In the genomic region with DNA sequence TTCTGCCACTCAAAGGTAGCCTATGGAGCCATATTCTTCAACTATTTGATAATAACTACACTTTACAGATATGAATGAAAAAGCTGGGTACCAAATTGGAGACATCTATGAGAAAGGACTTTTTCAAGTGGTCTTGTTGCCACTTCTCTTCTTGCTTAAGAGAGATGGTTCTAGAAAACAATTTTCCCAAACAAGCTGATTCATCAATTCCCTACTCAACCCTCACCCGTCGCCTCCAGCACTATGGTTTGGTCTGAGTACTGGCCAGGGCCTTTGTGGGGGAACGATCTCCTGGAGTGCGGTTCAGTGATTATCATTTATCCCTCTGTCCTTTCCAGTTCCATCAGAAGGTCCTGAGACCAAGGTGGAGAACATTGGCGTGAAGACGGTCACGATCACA, we compare ENCODE assay signal across 26 cellular contexts. TPM values are rescaled to one million over a fixed set of nuclear protein-coding genes. Genes with fewer than 3 reads are reported as not detected.
DNase-seq lines count a peak whose midpoint lies in the region; ATAC-seq, FAIRE-seq and TF ChIP-seq lines count a peak whose summit lies in the region.
"Had no signal": no experiment of that assay in that cellular context is flagged by ENCODE, and none has a peak within 500 bp of the region (broad histone marks: within the 10 kb centered on the region; RNA-seq: fewer than 3 reads in every experiment).

No MANE protein-coding gene starts in this region.

- H3K9me3 ChIP-seq in HepG2 (ENCODE audit: low read length) (no peaks in the 10 kb centered on the region), right lobe of liver (no peaks in the 10 kb centered on the region), K562 (replicated peaks; ENCODE audit: control insufficient read depth, insufficient read depth, low read depth, low read length) (no peaks in the 10 kb centered on the region), left ventricle myocardium inferior (replicated peaks) (no peaks in the 10 kb centered on the region)
- H3K9me3 ChIP-seq: BE2C, BLaER1 had no signal

- H3K4me3 ChIP-seq in HepG2 (replicated peaks in 1 of 3; ENCODE audit: insufficient read depth in 1 of 3, low read depth in 2 of 3, low read length in 3 of 3) (no peak overlapping the region), right lobe of liver (no peak overlapping the region), K562 (no peak overlapping the region), left ventricle myocardium inferior (no peak overlapping the region)
- H3K4me3 ChIP-seq: BLaER1, GM12878 had no signal

- TF ChIP-seq POLR2A in HepG2 (IDR thresholded peaks at IDR 0.05; ENCODE audit: insufficient read depth in 1 of 2, low read depth in 2 of 2, low read length in 2 of 2) (no peak), right lobe of liver (IDR thresholded peaks at IDR 0.05) (no peak), K562 (conservative IDR thresholded peaks at IDR 0.05) (no peak)

- 81% methylated on average over 7 of the region's 7 CpGs for WGBS in HepG2 (ENCODE audit: low lambda C conversion rate)
- 96% methylated on average over 7 of the region's 7 CpGs for WGBS in right lobe of liver (ENCODE audit: insufficient coverage, low coverage, low lambda C conversion rate, missing lambda C conversion rate)
- 3% methylated on average over 7 of the region's 7 CpGs for whole genome bisulfite sequencing in K562 (ENCODE audit: insufficient coverage, low coverage, missing lambda C conversion rate)

- H3K9ac ChIP-seq in HepG2 (ENCODE audit: insufficient read depth, low read depth, low read length) (no peak overlapping the region), K562 (ENCODE audit: insufficient read depth in 1 of 2, low read depth in 2 of 2, low read length in 2 of 2) (no peak overlapping the region)
- H3K9ac ChIP-seq: BLaER1 had no signal

- no peaks in the 10 kb centered on the region for H3K36me3 ChIP-seq in HepG2 (replicated peaks in 1 of 2; ENCODE audit: control insufficient read depth in 1 of 2, insufficient read depth in 2 of 2, low read length in 2 of 2)
- no peaks in the 10 kb centered on the region for H3K36me3 ChIP-seq in right lobe of liver
- H3K36me3 ChIP-seq in K562 (ENCODE audit: control insufficient read depth, insufficient read depth, low read length): no peaks in the 10 kb centered on the region
- no peaks in the 10 kb centered on the region for H3K36me3 ChIP-seq in left ventricle myocardium inferior
- H3K36me3 ChIP-seq: BE2C, BLaER1 had no signal

- in situ Hi-C loops in HepG2 (cut with HindIII; ENCODE audit: extremely low pct_ligation_motif_present, low pct_unique_long_range_greater_than_20kb) (no loop called here), K562 (cut with MboI) (no loop called here)

- H3K4me1 ChIP-seq in HepG2 (ENCODE audit: insufficient read depth, low read length): peaks cover 7% of the 10 kb centered on the region
- no peaks in the 10 kb centered on the region for H3K4me1 ChIP-seq in right lobe of liver
- no peaks in the 10 kb centered on the region for H3K4me1 ChIP-seq in K562 (replicated peaks in 1 of 2; ENCODE audit: control insufficient read depth in 2 of 2, insufficient read depth in 2 of 2, low read length in 2 of 2)
- no peaks in the 10 kb centered on the region for H3K4me1 ChIP-seq in left ventricle myocardium inferior
- H3K4me1 ChIP-seq: BE2C had no signal

- no peak overlapping the region for H3K27ac ChIP-seq in HepG2 (ENCODE audit: extremely low read length, insufficient read depth, low read length)
- no peak overlapping the region for H3K27ac ChIP-seq in right lobe of liver
- no peak overlapping the region for H3K27ac ChIP-seq in K562 (ENCODE audit: extremely low read depth, low read depth, low read length)
- no peak overlapping the region for H3K27ac ChIP-seq in left ventricle myocardium inferior (replicated peaks)
- H3K27ac ChIP-seq: 22Rv1, BLaER1 had no signal

- BruUV-seq in HepG2 (replicated peaks; lab: Mats Ljungman, UMichigan): no TSS peak
- no TSS peak for BruUV-seq in K562 (replicated peaks; lab: Mats Ljungman, UMichigan)

- TF ChIP-seq CTCF in HepG2 (CRISPR knock-in tag; IDR thresholded peaks at IDR 0.05) (no peak), right lobe of liver (IDR thresholded peaks at IDR 0.05) (no peak), K562 (IDR thresholded peaks at IDR 0.05 in 2 of 3, conservative IDR thresholded peaks at IDR 0.05 in 1 of 3; ENCODE audit: insufficient read depth in 2 of 3, low read depth in 1 of 3, low read length in 3 of 3) (no peak), left ventricle myocardium inferior (IDR thresholded peaks at IDR 0.05; ENCODE audit: borderline replicate concordance) (no peak)

- H4K20me1 ChIP-seq in HepG2 (ENCODE audit: insufficient read depth, low read length) (no peaks in the 10 kb centered on the region), K562 (replicated peaks; ENCODE audit: control insufficient read depth, insufficient read depth, low read length) (no peaks in the 10 kb centered on the region)
- H4K20me1 ChIP-seq: BLaER1 had no signal

- CTCF ChIA-PET in HepG2 (lab: Yijun Ruan, JAX; ENCODE audit: low intra/inter-chr PET ratio, low total read pairs) (no interaction called here), K562 (lab: Yijun Ruan, JAX; ENCODE audit: low intra/inter-chr PET ratio) (no interaction called here)

- H3K4me2 ChIP-seq in HepG2 (ENCODE audit: low read depth, low read length) (no peak overlapping the region), K562 (ENCODE audit: insufficient read depth, low read length) (no peak overlapping the region)
- H3K4me2 ChIP-seq: BLaER1 had no signal

- H3K27me3 ChIP-seq in HepG2 (ENCODE audit: control insufficient read depth in 1 of 2, insufficient read depth in 2 of 2, low read length in 2 of 2) (0 out of 5 replicates have a peak, but pooled peaks cover 0 to 6% of the 10 kb centered on the region in 2 experiments), right lobe of liver (no peaks in the 10 kb centered on the region), K562 (ENCODE audit: control insufficient read depth in 2 of 2, insufficient read depth in 2 of 2, low read length in 2 of 2) (peaks cover 3 to 35% of the 10 kb centered on the region in 2 experiments; a peak in 3 of 5 replicates), left ventricle myocardium inferior (ENCODE audit: low read depth) (no peaks in the 10 kb centered on the region)
- H3K27me3 ChIP-seq: BE2C, BLaER1 had no signal

- intact Hi-C loops in HepG2 (cut with micrococcal nuclease; ENCODE audit: unreplicated experiment): no loop called here
- intact Hi-C loops in right lobe of liver (cut with DNase I): no loop called here
- intact Hi-C loops in K562 (cut with micrococcal nuclease): no loop called here
- intact Hi-C loops in left ventricle myocardium inferior (cut with micrococcal nuclease): no loop called here

- DNase-seq in HepG2 (ENCODE audit: low spot score): no peak
- DNase-seq in right lobe of liver: no peak
- no peak for DNase-seq in K562 (ENCODE audit: extremely low read depth in 1 of 4, low spot score in 3 of 4)
- no peak for DNase-seq in left ventricle myocardium inferior
- DNase-seq: ACHN; BE2C; C1 segment of cervical spinal cord; CD4-positive, alpha-beta memory T cell; CD4-positive, CD25-positive, alpha-beta regulatory T cell; CD8-positive, alpha-beta memory T cell; COR-L47; DMS 273 treated with DMSO at 0.1 percent for 48 hours; DMS153; DMS53; DMS79; DND-41; EL; GDM1 had no signal

- H3K9me1 ChIP-seq in K562 (ENCODE audit: control insufficient read depth, insufficient read depth, low read length): no peaks in the 10 kb centered on the region

- ATAC-seq in HepG2 (no peak), right lobe of liver (no peak), K562 (no peak), GM18867 (IDR thresholded peaks at IDR 0.05; ENCODE audit: unreplicated experiment) (no peak)
- ATAC-seq: GM12878 had no signal

- POLR2A ChIA-PET in HepG2 (lab: Yijun Ruan, JAX): no interaction called here
- POLR2A ChIA-PET in K562 (lab: Yijun Ruan, JAX): interaction anchor here (0.6 to 1.2 kb wide), 2 partner anchors 15 to 66 kb away, joined by 3 read pairs; no protein-coding TSS in a partner anchor

- TF ChIP-seq RAD21 in HepG2 (CRISPR knock-in tag; IDR thresholded peaks at IDR 0.05) (no peak), K562 (CRISPR knock-in tag; conservative IDR thresholded peaks at IDR 0.05 in 1 of 2, IDR thresholded peaks at IDR 0.05 in 1 of 2) (no peak)

- TF ChIP-seq EP300 in HepG2 (IDR thresholded peaks at IDR 0.05; ENCODE audit: low read depth in 2 of 2, low read length in 2 of 2) (no peak), HepG2 (CRISPR knock-in tag; IDR thresholded peaks at IDR 0.05; ENCODE audit: borderline replicate concordance) (no peak), K562 (IDR thresholded peaks at IDR 0.05; ENCODE audit: low read length) (no peak)

- H2AFZ ChIP-seq in HepG2 (ENCODE audit: low read length) (no peak overlapping the region), K562 (ENCODE audit: low read depth, low read length) (no peak overlapping the region)

- H3K79me2 ChIP-seq in HepG2 (ENCODE audit: insufficient read depth, low read length) (no peaks in the 10 kb centered on the region), K562 (ENCODE audit: control insufficient read depth, insufficient read depth, low read length) (no peaks in the 10 kb centered on the region)

- no peak for FAIRE-seq in HepG2 (lab: Jason Lieb, UNC)
- no peak for FAIRE-seq in K562 (lab: Jason Lieb, UNC)
- FAIRE-seq: GM12878, GM12892, GM18507, GM19239 had no signal

RNA-seq across cellular contexts. Expression of a gene that starts 56.8 kb away (rescaled TPM):
- total RNA-seq in HepG2 (2016; rRNA removed; fragmentation: Illumina TruSeq; extraction: Trizol) (not detected in 2 replicates), right lobe of liver (not detected), K562 (2014; rRNA removed) (not detected in 2 replicates), K562 (2014; rRNA removed; fragmentation: Illumina TruSeq; extraction: Trizol) (not detected in 2 replicates), K562 (2015; rRNA removed; fragmentation: Illumina TruSeq; extraction: Trizol) (not detected in 2 replicates), K562 (2021) (not detected in 2 replicates), left ventricle myocardium inferior (0.27 TPM)
- not detected in 2 replicates for total RNA-seq in HepG2 (2016; cell fraction: cytosol; rRNA removed; fragmentation: Illumina TruSeq; extraction: Trizol; ENCODE audit: low read depth)
- total RNA-seq in HepG2 (2016; cell fraction: insoluble cytoplasmic fraction; rRNA removed; fragmentation: Illumina TruSeq; extraction: Trizol): 0.06 and 0.07 TPM in 2 replicates
- total RNA-seq in HepG2 (2016; cell fraction: membrane; rRNA removed; fragmentation: Illumina TruSeq; extraction: Trizol): not detected in 2 replicates
- not detected in 2 replicates for total RNA-seq in HepG2 (2016; cell fraction: nucleus; rRNA removed; fragmentation: Illumina TruSeq; extraction: Trizol)
- polyA plus RNA-seq in HepG2 (2011; rRNA removed) (0.05 TPM in 1 of 2 replicates, not detected in the other), K562 (2011; rRNA removed) (not detected in 2 replicates), K562 (2014; fragmentation: Illumina TruSeq; extraction: Trizol) (not detected in 2 replicates), K562 (2014; fragmentation: Nextera tagmentation; extraction: Ambion mirVana) (not detected), K562 (2014; rRNA removed) (not detected in 2 replicates)
- polyA plus RNA-seq in HepG2 (2011; cell fraction: cytosol; rRNA removed): 0.06 TPM in 1 of 2 replicates, not detected in the other
- polyA plus RNA-seq in HepG2 (2011; cell fraction: nucleus; rRNA removed): not detected in 2 replicates
- polyA plus RNA-seq in HepG2 (2012): 0.11 TPM in 1 of 2 replicates, not detected in the other
- polyA plus RNA-seq in HepG2 (2016; cell fraction: cytosol; fragmentation: Illumina TruSeq; extraction: Trizol; ENCODE audit: low read depth): not detected in 2 replicates
- not detected in 2 replicates for polyA plus RNA-seq in HepG2 (2016; cell fraction: insoluble cytoplasmic fraction; fragmentation: Illumina TruSeq; extraction: Trizol; ENCODE audit: low read depth)
- polyA plus RNA-seq in HepG2 (2016; cell fraction: membrane; fragmentation: Illumina TruSeq; extraction: Trizol; ENCODE audit: low read depth): not detected in 2 replicates
- not detected in 2 replicates for polyA plus RNA-seq in HepG2 (2016; cell fraction: nucleus; fragmentation: Illumina TruSeq; extraction: Trizol; ENCODE audit: insufficient read depth, low read depth)
- polyA minus RNA-seq in HepG2 (2011; rRNA and poly(A)+ RNA removed; ENCODE audit: low replicate concordance): not detected in 2 replicates
- not detected in 2 replicates for polyA minus RNA-seq in HepG2 (2011; cell fraction: cytosol; rRNA and poly(A)+ RNA removed)
- not detected in 2 replicates for polyA minus RNA-seq in HepG2 (2011; cell fraction: nucleus; rRNA and poly(A)+ RNA removed)
- total RNA-seq in K562 (2011; cell fraction: chromatin; rRNA removed; ENCODE audit: low replicate concordance): not detected in 2 replicates
- not detected in 2 replicates for total RNA-seq in K562 (2011; cell fraction: nucleolus; rRNA removed)
- not detected in 2 replicates for total RNA-seq in K562 (2011; cell fraction: nucleoplasm; rRNA removed)
- polyA plus RNA-seq in K562 (2011; cell fraction: cytosol; rRNA removed): not detected in 2 replicates
- not detected in 2 replicates for polyA plus RNA-seq in K562 (2011; cell fraction: nucleus; rRNA removed)
- polyA plus RNA-seq in K562 (2012): 0.06 TPM in 1 of 2 replicates, not detected in the other
- not detected in 2 replicates for polyA minus RNA-seq in K562 (2011; rRNA and poly(A)+ RNA removed)
- polyA minus RNA-seq in K562 (2011; cell fraction: cytosol; rRNA and poly(A)+ RNA removed): not detected in 2 replicates
- not detected in 2 replicates for polyA minus RNA-seq in K562 (2011; cell fraction: nucleus; rRNA and poly(A)+ RNA removed)
- total RNA-seq: CD4-positive, alpha-beta memory T cell; CD4-positive, CD25-positive, alpha-beta regulatory T cell; CD8-positive, alpha-beta memory T cell; G401 had no signal
- polyA plus RNA-seq: CD4-positive, alpha-beta memory T cell; CD4-positive, CD25-positive, alpha-beta regulatory T cell; CD8-positive, alpha-beta memory T cell had no signal
